In genomic region chr12:76083246-76083735, GRCh38 we compare ENCODE assay signal across 8 cellular contexts. TPM values are rescaled to one million over a fixed set of nuclear protein-coding genes. Genes with fewer than 3 reads are reported as not detected.
DNase-seq lines count a peak whose midpoint lies in the region; ATAC-seq, FAIRE-seq and TF ChIP-seq lines count a peak whose summit lies in the region.

No MANE protein-coding gene starts in this region.

- H3K9me3 Mint-ChIP-seq in CD8-positive, alpha-beta memory T cell, result peaks cover 0 to 7% (median 0%) of the 10 kb centered on the region in 5 donors

- H3K36me3 ChIP-seq in CD8-positive, alpha-beta memory T cell (ENCODE audit: insufficient read depth, low read length), result no peaks in the 10 kb centered on the region
- H3K36me3 ChIP-seq in PC-9 (ENCODE audit: low read depth), result peaks cover 43% of the 10 kb centered on the region
- no peaks in the 10 kb centered on the region for H3K36me3 ChIP-seq in endothelial cell of umbilical vein (ENCODE audit: control insufficient read depth in 2 of 2, extremely low read depth in 1 of 2, insufficient read depth in 2 of 2, low read length in 2 of 2)
- H3K36me3 ChIP-seq in ovary, result no peaks in the 10 kb centered on the region
- H3K36me3 ChIP-seq in mucosa of descending colon (ENCODE audit: low read depth), result no peaks in the 10 kb centered on the region

- peaks cover 59 to 75% (median 68%) of the 10 kb centered on the region in 3 donors for H3K4me1 Mint-ChIP-seq in CD8-positive, alpha-beta memory T cell

- peak overlapping the region; percentile 88; the same call in 1 of the 2 replicates for H2AFZ ChIP-seq in PC-9
- no peak overlapping the region for H2AFZ ChIP-seq in endothelial cell of umbilical vein (ENCODE audit: low read depth, low read length)

- H3K36me3 Mint-ChIP-seq in CD8-positive, alpha-beta memory T cell, result peaks cover 3 to 27% (median 8%) of the 10 kb centered on the region in 3 donors

- H3K79me2 ChIP-seq in PC-9 (ENCODE audit: low read depth) (peaks cover 61% of the 10 kb centered on the region), endothelial cell of umbilical vein (ENCODE audit: control insufficient read depth, insufficient read depth, low read length) (peaks cover 59% of the 10 kb centered on the region)

- H3K4me3 ChIP-seq in CD8-positive, alpha-beta memory T cell (ENCODE audit: low read length), result peak overlapping the region; percentile 68
- H3K4me3 ChIP-seq in PC-9 (peak overlapping the region; percentile 98), endothelial cell of umbilical vein (replicated peaks in 1 of 3; ENCODE audit: insufficient read depth in 1 of 3, low read depth in 1 of 3, low read length in 3 of 3) (peak overlapping the region; percentile 76 to 99 (median 93)), ovary (peak overlapping the region; percentile 81), mucosa of descending colon (no peak overlapping the region)

- TF ChIP-seq CTCF in PC-9 (conservative IDR thresholded peaks at IDR 0.05) (no peak), endothelial cell of umbilical vein (IDR thresholded peaks at IDR 0.05; ENCODE audit: extremely low read depth in 1 of 2, insufficient read depth in 1 of 2, low read depth in 1 of 2, low read length in 2 of 2) (no peak), ovary (IDR thresholded peaks at IDR 0.05) (no peak), mucosa of descending colon (IDR thresholded peaks at IDR 0.05) (no peak)

- no peaks in the 10 kb centered on the region for H3K9me2 ChIP-seq in PC-9 (ENCODE audit: insufficient read depth)

- H3K4me3 Mint-ChIP-seq in CD8-positive, alpha-beta memory T cell, result peak overlapping the region; percentile 89 to 100 (median 98)

- 4 to 5% (median 4%) methylated on average over 11 of the region's 11 CpGs for WGBS in ovary, 3 donors

- H4K20me1 ChIP-seq in PC-9 (ENCODE audit: insufficient read depth), result 0 out of 2 replicates have a peak, but pooled peaks cover 8% of the 10 kb centered on the region
- H4K20me1 ChIP-seq in endothelial cell of umbilical vein (replicated peaks; ENCODE audit: control insufficient read depth, extremely low read depth, insufficient read depth, low read length), result peaks cover 16% of the 10 kb centered on the region

- peak overlapping the region; percentile 99 for H3K9ac ChIP-seq in endothelial cell of umbilical vein (replicated peaks; ENCODE audit: extremely low read depth, insufficient read depth, low read length)

- TF ChIP-seq POLR2A in endothelial cell of umbilical vein (IDR thresholded peaks at IDR 0.05; ENCODE audit: low read depth, low read length) (no peak), ovary (IDR thresholded peaks at IDR 0.05) (no peak)

- H3K27ac Mint-ChIP-seq in CD8-positive, alpha-beta memory T cell, result peak overlapping the region; percentile 97 to 100 (median 98)

- H3K9me1 ChIP-seq in endothelial cell of umbilical vein (replicated peaks; ENCODE audit: control insufficient read depth, extremely low read depth, insufficient read depth, low read length), result no peaks in the 10 kb centered on the region

- no peak for TF ChIP-seq EP300 in ovary (IDR thresholded peaks at IDR 0.05)

- dilution Hi-C loops in endothelial cell of umbilical vein (cut with MboI; ENCODE audit: extremely low pct_ligation_motif_present, low sequenced_read_pairs), result loop anchor here (25.0 kb wide), 1 partner anchor 254 kb away; the partner anchor contains the start of gene BBS10

- no peaks in the 10 kb centered on the region for H3K9me3 ChIP-seq in CD8-positive, alpha-beta memory T cell (ENCODE audit: low read length)
- H3K9me3 ChIP-seq in PC-9 (ENCODE audit: insufficient read depth, low read depth) (peaks cover 7% of the 10 kb centered on the region; the same call in 1 of the 2 replicates), endothelial cell of umbilical vein (replicated peaks; ENCODE audit: control insufficient read depth, insufficient read depth, low read length) (no peaks in the 10 kb centered on the region), ovary (no peaks in the 10 kb centered on the region), mucosa of descending colon (no peaks in the 10 kb centered on the region)

- ATAC-seq in mucosa of descending colon, result no peak

- peaks cover 0 to 4% of the 10 kb centered on the region in 2 donors for H3K27me3 Mint-ChIP-seq in CD8-positive, alpha-beta memory T cell

- intact Hi-C loops in PC-9 (cut with micrococcal nuclease; ENCODE audit: unreplicated experiment), result loop anchor here (5.0 to 10.0 kb wide), 2 partner anchors 74 to 372 kb away; no protein-coding TSS in a partner anchor
- intact Hi-C loops in endothelial cell of umbilical vein (cut with micrococcal nuclease), result loop anchor here (5.0 kb wide), 3 partner anchors 144 to 521 kb away; partner anchors contain the start of gene OSBPL8
- intact Hi-C loops in ovary (cut with DNase I), result no loop called here
- intact Hi-C loops in mucosa of descending colon (cut with DNase I, micrococcal nuclease), result no loop called here

- H3K27me3 ChIP-seq in CD8-positive, alpha-beta memory T cell (ENCODE audit: insufficient read depth, low read length, poor library complexity, severe bottlenecking), result no peaks in the 10 kb centered on the region
- H3K27me3 ChIP-seq in PC-9 (ENCODE audit: insufficient read depth, low read depth), result no peaks in the 10 kb centered on the region
- no peaks in the 10 kb centered on the region for H3K27me3 ChIP-seq in endothelial cell of umbilical vein (ENCODE audit: control insufficient read depth in 2 of 2, insufficient read depth in 2 of 2, low read length in 2 of 2)
- H3K27me3 ChIP-seq in ovary, result no peaks in the 10 kb centered on the region

- peak overlapping the region; percentile 97 for H3K27ac ChIP-seq in CD8-positive, alpha-beta memory T cell (ENCODE audit: low read depth, low read length)
- H3K27ac ChIP-seq in PC-9 (peak overlapping the region; percentile 86), endothelial cell of umbilical vein (ENCODE audit: insufficient read depth, low read depth, low read length) (peak overlapping the region; percentile 92), ovary (peak overlapping the region in 1 of 2 donors; percentile 99)

- no peak for DNase-seq in CD8-positive, alpha-beta memory T cell
- DNase-seq in PC-9 (no peak), endothelial cell of umbilical vein (ENCODE audit: low read depth, low spot score) (peak; percentile 18), ovary (no peak), ureter (ENCODE audit: low spot score) (no peak), GDM1 (lab: John Stamatoyannopoulos, UW) (no peak), NCI-H69 (lab: John Stamatoyannopoulos, UW) (no peak), mucosa of descending colon (no peak)

- no TSS peak for BruUV-seq in PC-9 (replicated peaks; lab: Mats Ljungman, UMichigan)
- no TSS peak for BruUV-seq in endothelial cell of umbilical vein (replicated peaks; lab: Mats Ljungman, UMichigan)

- H3K4me2 ChIP-seq in PC-9 (peak overlapping the region; percentile 98), endothelial cell of umbilical vein (ENCODE audit: insufficient read depth, low read length) (peak overlapping the region; percentile 99)

- CTCF ChIA-PET in CD8-positive, alpha-beta memory T cell (lab: Charles Lee), result no interaction called here
- CTCF ChIA-PET in PC-9 (lab: Charles Lee) (interaction anchor here (0.6 kb wide), 1 partner anchor 137 kb away, joined by 8 read pairs; no protein-coding TSS in a partner anchor), endothelial cell of umbilical vein (lab: Charles Lee) (interaction anchor here (0.6 to 5.6 kb wide), 7 partner anchors 10 to 538 kb away, joined by 3 to 30 read pairs (median 3); partner anchors contain the start of gene BBS10)

- H3F3A ChIP-seq in PC-9 (ENCODE audit: insufficient read depth, low read depth), result peaks cover 12% of the 10 kb centered on the region; the same call in 1 of the 2 replicates

- POLR2A ChIA-PET in CD8-positive, alpha-beta memory T cell (lab: Charles Lee), result interaction anchor here (0.5 to 2.6 kb wide), 6 partner anchors 49 to 756 kb away, joined by 3 to 19 read pairs (median 4); partner anchors contain the start of genes BBS10, KRR1 and OSBPL8
- POLR2A ChIA-PET in PC-9 (lab: Charles Lee; ENCODE audit: unreplicated experiment) (no interaction called here), endothelial cell of umbilical vein (lab: Charles Lee) (interaction anchor here (0.6 to 1.3 kb wide), 9 partner anchors 144 to 1747 kb away, joined by 3 to 9 read pairs (median 3); partner anchors contain the start of genes GLIPR1 and NAV3)

- FAIRE-seq in endothelial cell of umbilical vein (lab: Jason Lieb, UNC), result no peak

- peaks cover 39% of the 10 kb centered on the region for H3K4me1 ChIP-seq in CD8-positive, alpha-beta memory T cell (ENCODE audit: insufficient read depth, low read length)
- H3K4me1 ChIP-seq in PC-9 (replicated peaks; ENCODE audit: insufficient read depth), result peaks cover 25% of the 10 kb centered on the region
- H3K4me1 ChIP-seq in endothelial cell of umbilical vein (ENCODE audit: control insufficient read depth, extremely low read depth, insufficient read depth, low read length), result peaks cover 38% of the 10 kb centered on the region
- no peaks in the 10 kb centered on the region for H3K4me1 ChIP-seq in ovary (ENCODE audit: insufficient read depth)
- peaks cover 9% of the 10 kb centered on the region for H3K4me1 ChIP-seq in mucosa of descending colon (ENCODE audit: low read depth)

RNA-seq across cellular contexts. Expression of gene NAP1L1, which starts 1.2 kb away (rescaled TPM):
- total RNA-seq in CD8-positive, alpha-beta memory T cell, result 100 to 1,000 TPM; 926 to 964 TPM
- polyA plus RNA-seq in CD8-positive, alpha-beta memory T cell, result 166 TPM
- total RNA-seq in PC-9 (2021) (466 and 587 TPM in 2 replicates), endothelial cell of umbilical vein (649 and 665 TPM in 2 replicates), ovary (1,000 to 10,000 TPM in 1 of 7 donors, 100 to 1,000 TPM in 6; 500 to 1,115 (median 750) TPM), ureter (329 TPM), mucosa of descending colon (100 to 1,000 TPM in 2 of 3 donors, 10 to 100 TPM in 1; 81.4 to 310 (median 142) TPM)
- polyA plus RNA-seq in endothelial cell of umbilical vein (78.8 and 127 TPM in 2 replicates), ovary (100 to 1,000 TPM; 575 to 820 TPM)
- polyA plus RNA-seq in endothelial cell of umbilical vein (2011; cell fraction: cytosol; rRNA removed), result 340 and 349 TPM in 2 replicates
- polyA plus RNA-seq in endothelial cell of umbilical vein (2011; cell fraction: nucleus; rRNA removed), result 222 and 301 TPM in 2 replicates
- polyA plus RNA-seq in endothelial cell of umbilical vein (2012), result 819 and 954 TPM in 2 replicates
- 109 and 130 TPM in 2 replicates for polyA minus RNA-seq in endothelial cell of umbilical vein
- 305 TPM for polyA minus RNA-seq in endothelial cell of umbilical vein (2011; cell fraction: cytosol; rRNA and poly(A)+ RNA removed)
- polyA minus RNA-seq in endothelial cell of umbilical vein (2011; cell fraction: nucleus; rRNA and poly(A)+ RNA removed), result 196 and 279 TPM in 2 replicates

RNA-seq across cellular contexts. Expression of gene PHLDA1, which starts 51.7 kb away (rescaled TPM):
- total RNA-seq in CD8-positive, alpha-beta memory T cell, result 10 to 100 TPM; 43.3 to 43.4 TPM
- 2.1 TPM for polyA plus RNA-seq in CD8-positive, alpha-beta memory T cell
- total RNA-seq in PC-9 (2021) (29.1 and 38.3 TPM in 2 replicates), endothelial cell of umbilical vein (26.8 and 30.8 TPM in 2 replicates), ovary (10 to 100 TPM in 6 of 7 donors, 1 to 10 TPM in 1; 3.8 to 37.7 (median 19.6) TPM), ureter (10.7 TPM), mucosa of descending colon (1 to 10 TPM; 2.2 to 8.8 (median 3.5) TPM)
- polyA plus RNA-seq in endothelial cell of umbilical vein (13.8 and 14.1 TPM in 2 replicates), ovary (10 to 100 TPM; 11.4 to 13.1 TPM)
- 9.5 and 10.7 TPM in 2 replicates for polyA plus RNA-seq in endothelial cell of umbilical vein (2011; cell fraction: cytosol; rRNA removed)
- polyA plus RNA-seq in endothelial cell of umbilical vein (2011; cell fraction: nucleus; rRNA removed), result 12.0 and 13.5 TPM in 2 replicates
- polyA plus RNA-seq in endothelial cell of umbilical vein (2012), result 15.9 and 23.2 TPM in 2 replicates
- 12.6 and 18.0 TPM in 2 replicates for polyA minus RNA-seq in endothelial cell of umbilical vein
- 6.0 TPM for polyA minus RNA-seq in endothelial cell of umbilical vein (2011; cell fraction: cytosol; rRNA and poly(A)+ RNA removed)
- polyA minus RNA-seq in endothelial cell of umbilical vein (2011; cell fraction: nucleus; rRNA and poly(A)+ RNA removed), result 23.9 and 38.3 TPM in 2 replicates

Comparison
In these comparisons a context has a peak if more than half of its experiments do, and no peak if none do; other contexts are left out.
1. intact Hi-C loops: an anchor here in PC-9 (5.0 to 10.0 kb wide) and endothelial cell of umbilical vein (5.0 kb wide); none called in ovary and mucosa of descending colon.